In the genomic region with DNA sequence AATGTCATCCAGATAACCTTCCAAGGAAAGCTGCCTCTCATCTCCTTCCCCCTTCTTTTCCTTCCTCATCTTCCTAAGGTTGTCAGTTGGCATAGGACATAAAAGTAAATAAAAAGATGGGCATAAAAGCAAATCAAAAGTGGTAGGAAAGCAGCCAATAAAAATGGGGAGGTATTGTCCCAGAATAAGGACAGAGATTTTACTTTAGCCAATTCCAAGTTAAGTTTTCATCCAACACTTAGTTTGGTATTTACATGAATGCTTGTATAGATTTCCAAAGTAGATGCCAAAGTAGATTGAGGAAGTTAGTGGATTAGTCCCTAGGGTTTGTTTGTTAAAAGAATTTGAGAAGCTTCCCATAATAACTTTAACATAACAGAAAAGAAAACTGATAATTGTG, we compare ENCODE assay signal across 22 cellular contexts. TPM values are rescaled to one million over a fixed set of nuclear protein-coding genes. Genes with fewer than 3 reads are reported as not detected.
A peak's percentile ranks its signal among the peaks of the same experiment; 100 is the strongest.
DNase-seq lines count a peak whose midpoint lies in the region; ATAC-seq, FAIRE-seq and TF ChIP-seq lines count a peak whose summit lies in the region.
"Had no signal": no experiment of that assay in that cellular context is flagged by ENCODE, and none has a peak within 500 bp of the region (broad histone marks: within the 10 kb centered on the region; RNA-seq: fewer than 3 reads in every experiment).

No MANE protein-coding gene starts in this region.

- H3K4me3 ChIP-seq in left ventricle myocardium inferior, result no peak overlapping the region
- H3K4me3 ChIP-seq in psoas muscle, result no peak overlapping the region
- H3K4me3 ChIP-seq in transverse colon, result no peak overlapping the region
- H3K4me3 ChIP-seq: PC-9, SJCRH30 had no signal

- H3K27ac Mint-ChIP-seq in activated naive CD8-positive, alpha-beta T cell treated with anti-CD3 and anti-CD28 coated beads for 36 hours, result no peak overlapping the region
- H3K27ac Mint-ChIP-seq: CD8-positive, alpha-beta T cell; H9 had no signal

- no peak for ATAC-seq in left cardiac atrium
- no peak for ATAC-seq in psoas muscle
- no peak for ATAC-seq in HG02678 (IDR thresholded peaks at IDR 0.05; ENCODE audit: unreplicated experiment)
- ATAC-seq: CD8-positive, alpha-beta T cell had no signal

- H3K9me3 ChIP-seq in left ventricle myocardium inferior (replicated peaks) (no peaks in the 10 kb centered on the region), psoas muscle (no peaks in the 10 kb centered on the region), transverse colon (no peaks in the 10 kb centered on the region)
- H3K9me3 ChIP-seq: BE2C, SJCRH30 had no signal

- no peak for TF ChIP-seq POLR2A in transverse colon (IDR thresholded peaks at IDR 0.05)

- H3K4me1 Mint-ChIP-seq in activated naive CD8-positive, alpha-beta T cell treated with anti-CD3 and anti-CD28 coated beads for 36 hours, result no peaks in the 10 kb centered on the region
- H3K4me1 Mint-ChIP-seq: H9 had no signal

- H3K4me1 ChIP-seq in left ventricle myocardium inferior, result peaks cover 65% of the 10 kb centered on the region
- H3K4me1 ChIP-seq in psoas muscle, result peaks cover 43% of the 10 kb centered on the region
- H3K4me1 ChIP-seq in transverse colon, result peaks cover 0 to 5% (median 0%) of the 10 kb centered on the region in 4 donors
- H3K4me1 ChIP-seq: BE2C, SJCRH30 had no signal

- no peaks in the 10 kb centered on the region for H3K9me3 Mint-ChIP-seq in activated naive CD8-positive, alpha-beta T cell treated with anti-CD3 and anti-CD28 coated beads for 36 hours
- H3K9me3 Mint-ChIP-seq: CD8-positive, alpha-beta T cell; H9 had no signal

- no peak overlapping the region for H3K4me3 Mint-ChIP-seq in activated naive CD8-positive, alpha-beta T cell treated with anti-CD3 and anti-CD28 coated beads for 36 hours
- H3K4me3 Mint-ChIP-seq: CD8-positive, alpha-beta T cell; H9 had no signal

- TF ChIP-seq EP300 in transverse colon (IDR thresholded peaks at IDR 0.05; ENCODE audit: low read depth), result no peak

- no peaks in the 10 kb centered on the region for H3K36me3 Mint-ChIP-seq in activated naive CD8-positive, alpha-beta T cell treated with anti-CD3 and anti-CD28 coated beads for 36 hours
- H3K36me3 Mint-ChIP-seq: CD8-positive, alpha-beta T cell had no signal

- H3K27me3 ChIP-seq in left ventricle myocardium inferior (ENCODE audit: low read depth), result no peaks in the 10 kb centered on the region
- H3K27me3 ChIP-seq in psoas muscle (ENCODE audit: insufficient read depth in 3 of 3, low read length in 2 of 3), result no peaks in the 10 kb centered on the region
- no peaks in the 10 kb centered on the region for H3K27me3 ChIP-seq in transverse colon
- H3K27me3 ChIP-seq: BE2C, SJCRH30 had no signal

- DNase-seq in left ventricle myocardium inferior (no peak), left cardiac atrium (no peak), RCC 7860 (ENCODE audit: low spot score) (no peak), psoas muscle (no peak), transverse colon (no peak)
- DNase-seq in activated naive CD4-positive, alpha-beta T cell (lab: John Stamatoyannopoulos, UW), result no peak
- DNase-seq in activated naive CD8-positive, alpha-beta T cell treated with anti-CD3 and anti-CD28 coated beads for 36 hours, result no peak
- DNase-seq: BE2C; CD8-positive, alpha-beta T cell; DMS79; H9; NCI-H1436 treated with DMSO at 0.1 percent for 48 hours; NCI-H2029; NCI-H2171; NCI-H446 treated with DMSO at 0.1 percent for 48 hours; NCI-H69; NK-92 treated with Interleukin-12 subunit alpha and Interleukin-12 subunit beta, amount 100 ng/mL, for 24 hours; PC-9; SJCRH30 had no signal

- H3K27ac ChIP-seq in left ventricle myocardium inferior (replicated peaks) (peak overlapping the region; percentile 39), psoas muscle (peak overlapping the region; percentile 62), transverse colon (no peak overlapping the region)
- H3K27ac ChIP-seq: 22Rv1, KMS-11, PC-9, SJCRH30 had no signal

- in situ Hi-C loops in transverse colon (cut with MboI; ENCODE audit: low pct_ligation_motif_present in 1 of 4, low pct_unique_long_range_greater_than_20kb in 1 of 4, low sequenced_read_pairs in 3 of 4), result no loop called here

- TF ChIP-seq CTCF in left ventricle myocardium inferior (IDR thresholded peaks at IDR 0.05; ENCODE audit: borderline replicate concordance) (no peak), psoas muscle (IDR thresholded peaks at IDR 0.05) (no peak), transverse colon (IDR thresholded peaks at IDR 0.05) (no peak)

- intact Hi-C loops in left ventricle myocardium inferior (cut with micrococcal nuclease) (no loop called here), left cardiac atrium (cut with DNase I) (no loop called here), psoas muscle (cut with DNase I) (no loop called here), transverse colon (cut with DNase I; ENCODE audit: low total_unique reads) (no loop called here)

- H3K27me3 Mint-ChIP-seq in activated naive CD8-positive, alpha-beta T cell treated with anti-CD3 and anti-CD28 coated beads for 36 hours, result no peaks in the 10 kb centered on the region

- peak; percentile 58 for FAIRE-seq in RCC 7860 (lab: Jason Lieb, UNC)

- H3K36me3 ChIP-seq in left ventricle myocardium inferior (no peaks in the 10 kb centered on the region), psoas muscle (ENCODE audit: insufficient read depth in 1 of 2, low read depth in 1 of 2) (no peaks in the 10 kb centered on the region), transverse colon (no peaks in the 10 kb centered on the region)
- H3K36me3 ChIP-seq: BE2C, SJCRH30 had no signal

RNA-seq across cellular contexts. Expression of gene HDAC9, which starts 33.7 kb away (rescaled TPM):
- total RNA-seq in left ventricle myocardium inferior, result 39.6 TPM
- total RNA-seq in left cardiac atrium, result 10 to 100 TPM; 16.0 to 22.4 TPM
- total RNA-seq in psoas muscle, result 10 to 100 TPM; 16.8 to 34.2 (median 20.1) TPM
- polyA plus RNA-seq in psoas muscle, result 1 to 10 TPM in 1 of 3 donors, under 1 TPM in 2; 0.38 to 3.5 (median 0.86) TPM
- total RNA-seq in transverse colon, result 10 to 100 TPM in 3 of 4 donors, 1 to 10 TPM in 1; 6.0 to 47.5 (median 33.7) TPM
- total RNA-seq in activated naive CD8-positive, alpha-beta T cell treated with anti-CD3 and anti-CD28 coated beads for 36 hours, result under 1 TPM; 0.14 to 0.72 TPM

Comparison
In these comparisons a context has a peak if more than half of its experiments do, and no peak if none do; other contexts are left out.
1. H3K27ac ChIP-seq: peak in left ventricle myocardium inferior (single experiment) and psoas muscle (single experiment); none in transverse colon (0 of 4).
2. RNA of gene HDAC9, which starts 33.7 kb away (total RNA-seq): 39.6 TPM in left ventricle myocardium inferior (single experiment), 6.0 to 47.5 TPM in transverse colon, 16.0 to 22.4 TPM in left cardiac atrium and 16.8 to 34.2 TPM in psoas muscle; 0.14 to 0.72 TPM in activated naive CD8-positive, alpha-beta T cell treated with anti-CD3 and anti-CD28 coated beads for 36 hours; every median in the first group is over 4 times any median in the second.